11 cellular contexts compared by ENCODE assay signal in genomic region chr15:84914351-84914750, GRCh38. TPM values are rescaled to one million over a fixed set of nuclear protein-coding genes. Genes with fewer than 3 reads are reported as not detected.
A peak's percentile ranks its signal among the peaks of the same experiment; 100 is the strongest.
DNase-seq lines count a peak whose midpoint lies in the region; ATAC-seq and TF ChIP-seq lines count a peak whose summit lies in the region.
"Had no signal": no experiment of that assay in that cellular context is flagged by ENCODE, and none has a peak within 500 bp of the region (broad histone marks: within the 10 kb centered on the region; RNA-seq: fewer than 3 reads in every experiment).

No MANE protein-coding gene starts in this region.

- no peaks in the 10 kb centered on the region for H3K36me3 ChIP-seq in BLaER1
- no peaks in the 10 kb centered on the region for H3K36me3 ChIP-seq in breast epithelium
- H3K36me3 ChIP-seq in parathyroid adenoma (ENCODE audit: control insufficient read depth, insufficient read depth, low read length): no peaks in the 10 kb centered on the region

- H2AFZ ChIP-seq in parathyroid adenoma: peak overlapping the region; percentile 79

- H3K27ac ChIP-seq in BLaER1: no peak overlapping the region
- H3K27ac ChIP-seq in breast epithelium: peak overlapping the region; percentile 94 to 96
- peak overlapping the region; percentile 85 for H3K27ac ChIP-seq in parathyroid adenoma
- no peak overlapping the region for H3K27ac ChIP-seq in dorsolateral prefrontal cortex

- no peak overlapping the region for H3K4me3 ChIP-seq in BLaER1
- no peak overlapping the region for H3K4me3 ChIP-seq in breast epithelium
- H3K4me3 ChIP-seq in parathyroid adenoma (ENCODE audit: low read depth, low read length): no peak overlapping the region
- no peak overlapping the region for H3K4me3 ChIP-seq in dorsolateral prefrontal cortex
- H3K4me3 ChIP-seq in foreskin fibroblast (ENCODE audit: low read depth in 1 of 2, low read length in 2 of 2): no peak overlapping the region

- H3K79me2 ChIP-seq in parathyroid adenoma: no peaks in the 10 kb centered on the region

- no peak for DNase-seq in breast epithelium (ENCODE audit: low spot score in 2 of 2)
- no peak for DNase-seq in activated effector memory CD4-positive, alpha-beta T cell treated with anti-CD3 and anti-CD28 coated beads, Interleukin-2, amount 50 U/mL, for 16 hours
- no peak for DNase-seq in NCI-H524 treated with DMSO at 0.1 percent for 48 hours (lab: John Stamatoyannopoulos, UW)
- DNase-seq in dorsolateral prefrontal cortex: no peak
- no peak for DNase-seq in foreskin fibroblast
- DNase-seq: activated CD4-positive, CD25-positive, alpha-beta regulatory T cell; NCI-H1694 treated with DMSO at 0.1 percent for 48 hours had no signal

- peak overlapping the region; percentile 72 for H3K4me2 ChIP-seq in BLaER1
- H3K4me2 ChIP-seq in parathyroid adenoma (ENCODE audit: low read length): no peak overlapping the region

- no peaks in the 10 kb centered on the region for H3K27me3 ChIP-seq in BLaER1
- H3K27me3 ChIP-seq in breast epithelium: no peaks in the 10 kb centered on the region
- no peaks in the 10 kb centered on the region for H3K27me3 ChIP-seq in parathyroid adenoma (ENCODE audit: control insufficient read depth, insufficient read depth, low read length)
- H3K27me3 ChIP-seq in dorsolateral prefrontal cortex: no peaks in the 10 kb centered on the region

- H3K9me3 ChIP-seq in BLaER1: no peaks in the 10 kb centered on the region
- H3K9me3 ChIP-seq in breast epithelium: no peaks in the 10 kb centered on the region
- no peaks in the 10 kb centered on the region for H3K9me3 ChIP-seq in parathyroid adenoma (ENCODE audit: control insufficient read depth, low read length)

- TF ChIP-seq POLR2A in breast epithelium (IDR thresholded peaks at IDR 0.05): no peak

- H3K4me1 ChIP-seq in BLaER1: peaks cover 58% of the 10 kb centered on the region
- H3K4me1 ChIP-seq in breast epithelium: peaks cover 17 to 33% of the 10 kb centered on the region in 2 donors
- H3K4me1 ChIP-seq in parathyroid adenoma: peaks cover 40% of the 10 kb centered on the region

- no peak for TF ChIP-seq CTCF in breast epithelium (IDR thresholded peaks at IDR 0.05)
- no peak for TF ChIP-seq CTCF in parathyroid adenoma (IDR thresholded peaks at IDR 0.05)
- TF ChIP-seq CTCF in dorsolateral prefrontal cortex (IDR thresholded peaks at IDR 0.05 in 54 of 56, conservative IDR thresholded peaks at IDR 0.05 in 2 of 56; ENCODE audit: low read depth in 1 of 56, partially characterized antibody in 56 of 56): no peak
- TF ChIP-seq CTCF in foreskin fibroblast (IDR thresholded peaks at IDR 0.05; ENCODE audit: low read depth, low read length): no peak

- peak; percentile 3 for ATAC-seq in HG03066 (IDR thresholded peaks at IDR 0.05; ENCODE audit: low read depth, unreplicated experiment)

- no peaks in the 10 kb centered on the region for H4K20me1 ChIP-seq in BLaER1

- H3K9ac ChIP-seq in BLaER1 (no peak overlapping the region), parathyroid adenoma (no peak overlapping the region)

- intact Hi-C loops in breast epithelium (cut with DNase I; ENCODE audit: low total_unique reads) (no loop called here), dorsolateral prefrontal cortex (cut with DNase I) (no loop called here)

RNA-seq across cellular contexts. Expression of gene SLC28A1, which starts 29.9 kb away (rescaled TPM):
- under 1 TPM in 1 of 3 donors, not detected in 2; 0.59 TPM for total RNA-seq in breast epithelium
- total RNA-seq in dorsolateral prefrontal cortex: under 1 TPM in 20 of 120 experiments, not detected in 100; 0.17 to 0.61 (median 0.28) TPM
- total RNA-seq: lung microvascular endothelial cell had no signal

Comparison
In these comparisons a context has a peak if more than half of its experiments do, and no peak if none do; other contexts are left out.
1. H3K27ac ChIP-seq: peak in breast epithelium (2 of 2) and parathyroid adenoma (single experiment); none in BLaER1 (single experiment) and dorsolateral prefrontal cortex (0 of 59).